Comparison of ENCODE assay signal across 15 cellular contexts in the genomic region with DNA sequence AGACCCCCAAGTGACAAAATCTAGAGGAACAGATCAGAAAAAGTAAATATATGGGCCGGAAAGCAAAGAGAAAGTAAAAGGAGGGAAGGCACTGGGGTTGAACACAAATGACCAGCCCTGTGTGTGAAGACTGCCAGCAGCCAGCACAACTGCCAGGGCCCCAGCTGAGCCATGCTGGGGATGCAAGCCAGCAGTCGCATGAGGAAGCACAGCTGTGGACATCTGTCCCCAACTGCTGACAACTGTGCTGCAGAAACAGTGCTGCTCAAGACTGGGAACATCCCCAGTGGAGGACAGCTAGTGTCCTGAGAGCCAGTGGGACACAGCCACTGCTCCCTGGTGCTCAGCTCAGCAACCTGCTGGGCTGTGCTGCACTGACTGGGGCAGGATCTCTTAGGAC. TPM values are rescaled to one million over a fixed set of nuclear protein-coding genes. Genes with fewer than 3 reads are reported as not detected.
A peak's percentile ranks its signal among the peaks of the same experiment; 100 is the strongest.
DNase-seq lines count a peak whose midpoint lies in the region; ATAC-seq and TF ChIP-seq lines count a peak whose summit lies in the region.
"Had no signal": no experiment of that assay in that cellular context is flagged by ENCODE, and none has a peak within 500 bp of the region (broad histone marks: within the 10 kb centered on the region; RNA-seq: fewer than 3 reads in every experiment).

No MANE protein-coding gene starts in this region.

- H3K27me3 ChIP-seq in ovary = no peaks in the 10 kb centered on the region
- H3K27me3 ChIP-seq: left lung, neural progenitor cell had no signal

- TF ChIP-seq CTCF in RWPE1 (conservative IDR thresholded peaks at IDR 0.05; ENCODE audit: low read depth) (no peak), ovary (IDR thresholded peaks at IDR 0.05) (no peak)

- no peaks in the 10 kb centered on the region for H3K36me3 ChIP-seq in ovary
- H3K36me3 ChIP-seq: left lung, neural progenitor cell, WERI-Rb-1 had no signal

- TF ChIP-seq POLR2A in ovary (IDR thresholded peaks at IDR 0.05) = no peak

- no peaks in the 10 kb centered on the region for H3K9me3 ChIP-seq in ovary
- H3K9me3 ChIP-seq: left lung, thoracic aorta had no signal

- H3K4me1 ChIP-seq in ovary (ENCODE audit: insufficient read depth) = no peaks in the 10 kb centered on the region
- H3K4me1 ChIP-seq: left lung, neural progenitor cell had no signal

- 30 to 47% (median 41%) methylated on average over 2 of the region's 2 CpGs for WGBS in ovary, 3 donors

- intact Hi-C loops in left cardiac atrium (cut with DNase I) (no loop called here), sciatic nerve (cut with DNase I) (no loop called here), ovary (cut with DNase I) (no loop called here)

- no peak overlapping the region for H3K4me3 ChIP-seq in ovary
- H3K4me3 ChIP-seq: left lung, neural progenitor cell, thoracic aorta had no signal

- POLR2A ChIA-PET in RWPE1 (lab: Yijun Ruan, JAX; ENCODE audit: low non-redundant PET) = no interaction called here

- peak overlapping the region; percentile 83 for H3K27ac ChIP-seq in RWPE1
- H3K27ac ChIP-seq in ovary = no peak overlapping the region
- H3K27ac ChIP-seq: left lung, neural progenitor cell, thoracic aorta, WERI-Rb-1 had no signal

- DNase-seq in Ammon's horn (ENCODE audit: low spot score) = peak; percentile 90
- no peak for DNase-seq in RWPE1 (ENCODE audit: low spot score)
- peak; percentile 43 for DNase-seq in left cardiac atrium
- DNase-seq in nucleus accumbens (lab: John Stamatoyannopoulos, UW) = peak in 52 of 56 donors; percentile 14 to 87 (median 67)
- no peak for DNase-seq in sciatic nerve (ENCODE audit: low spot score)
- no peak for DNase-seq in ovary
- no peak for DNase-seq in NCI-H226
- DNase-seq: activated naive CD4-positive, alpha-beta T cell treated with Interleukin-2 at 50 U/mL for 16 hours; central memory CD4-positive, alpha-beta T cell; left lung; stimulated activated CD4-positive, alpha-beta T cell treated with anti-CD3 and anti-CD28 coated beads, Interleukin-12 subunit alpha, Interleukin-12 subunit beta, amount 100 ng/mL, for 4 hours; WERI-Rb-1 had no signal

- TF ChIP-seq EP300 in ovary (IDR thresholded peaks at IDR 0.05) = no peak

- CTCF ChIA-PET in RWPE1 (lab: Yijun Ruan, JAX) = no interaction called here

- ATAC-seq in left cardiac atrium (peak; percentile 43 to 70), HG03139 (IDR thresholded peaks at IDR 0.05; ENCODE audit: unreplicated experiment) (no peak), sciatic nerve (no peak)
- ATAC-seq: left lung had no signal

RNA-seq across cellular contexts. Expression of a gene that starts 10.7 kb away (rescaled TPM):
- total RNA-seq in left cardiac atrium (100 to 1,000 TPM; 292 to 347 TPM), sciatic nerve (229 TPM), ovary (100 to 1,000 TPM; 194 to 426 (median 362) TPM)
- polyA plus RNA-seq in ovary = 100 to 1,000 TPM in 1 of 2 donors, 1 to 10 TPM in 1; 1.1 to 289 TPM

RNA-seq across cellular contexts. Expression of a gene that starts 47.2 kb away (rescaled TPM):
- total RNA-seq in left cardiac atrium (10 to 100 TPM; 15.0 TPM), sciatic nerve (13.6 TPM), ovary (10 to 100 TPM; 14.2 to 25.3 (median 17.2) TPM)
- 10 to 100 TPM; 13.7 to 15.0 TPM for polyA plus RNA-seq in ovary

RNA-seq across cellular contexts. Expression of a gene that starts 56.1 kb away (rescaled TPM):
- 1 to 10 TPM; 4.8 to 7.9 TPM for total RNA-seq in left cardiac atrium
- total RNA-seq in sciatic nerve = 19.5 TPM
- 10 to 100 TPM in 6 of 7 donors, 1 to 10 TPM in 1; 5.8 to 20.9 (median 14.1) TPM for total RNA-seq in ovary
- polyA plus RNA-seq in ovary = 10 to 100 TPM; 11.1 to 11.8 TPM

Comparison
In these comparisons a context has a peak if more than half of its experiments do, and no peak if none do; other contexts are left out.
1. DNase-seq: peak in Ammon's horn (single experiment), left cardiac atrium (single experiment) and nucleus accumbens (52 of 56); none in RWPE1 (single experiment), sciatic nerve (single experiment), ovary (0 of 5) and NCI-H226 (single experiment).
2. ATAC-seq: peak in left cardiac atrium (2 of 2); none in HG03139 (single experiment) and sciatic nerve (single experiment).